Comparison of ENCODE assay signal across 8 cellular contexts in genomic region chr1:228083871-228084278, GRCh38. TPM values are rescaled to one million over a fixed set of nuclear protein-coding genes. Genes with fewer than 3 reads are reported as not detected.
A peak's percentile ranks its signal among the peaks of the same experiment; 100 is the strongest.
DNase-seq lines count a peak whose midpoint lies in the region; ATAC-seq, FAIRE-seq and TF ChIP-seq lines count a peak whose summit lies in the region.

No MANE protein-coding gene starts in this region.

- H3K9me3 Mint-ChIP-seq in IgD-negative memory B cell, result no peaks in the 10 kb centered on the region

- H3K4me1 ChIP-seq in upper lobe of right lung, result peaks cover 62% of the 10 kb centered on the region

- H3K9me3 ChIP-seq in AG04450 (ENCODE audit: control insufficient read depth, insufficient read depth, low read length), result peaks cover 8% of the 10 kb centered on the region; the same call in 1 of the 2 replicates
- H3K9me3 ChIP-seq in upper lobe of right lung, result no peaks in the 10 kb centered on the region

- intact Hi-C loops in upper lobe of right lung (cut with DNase I), result no loop called here

- H3K4me3 ChIP-seq in AG04450 (ENCODE audit: low read depth, low read length), result peak overlapping the region; percentile 99
- H3K4me3 ChIP-seq in bronchial epithelial cell (ENCODE audit: low read depth, low read length), result peak overlapping the region; percentile 97
- peak overlapping the region; percentile 84 for H3K4me3 ChIP-seq in upper lobe of right lung

- POLR2A ChIA-PET in AG04450 (lab: Yijun Ruan, JAX), result no interaction called here

- peak overlapping the region; percentile 93 to 99 (median 96) for H3K4me3 Mint-ChIP-seq in IgD-negative memory B cell

- ATAC-seq in upper lobe of right lung (peak; percentile 15), HG03442 (IDR thresholded peaks at IDR 0.05; ENCODE audit: unreplicated experiment) (no peak), GM21423 (IDR thresholded peaks at IDR 0.05; ENCODE audit: unreplicated experiment) (no peak)

- H3K36me3 ChIP-seq in bronchial epithelial cell (ENCODE audit: control insufficient read depth, insufficient read depth, low read length) (peaks cover 8% of the 10 kb centered on the region), upper lobe of right lung (peaks cover 8% of the 10 kb centered on the region)

- 0 out of 2 replicates have a peak, but pooled peaks have one; percentile 0 for TF ChIP-seq CTCF in AG04450 (IDR thresholded peaks at IDR 0.05; ENCODE audit: low read depth, low read length)
- TF ChIP-seq CTCF in bronchial epithelial cell (IDR thresholded peaks at IDR 0.05; ENCODE audit: insufficient read depth, low read length, severe bottlenecking), result no peak
- TF ChIP-seq CTCF in upper lobe of right lung (IDR thresholded peaks at IDR 0.05), result no peak

- H3K27ac ChIP-seq in AG04450 (ENCODE audit: low read depth, low read length), result peak overlapping the region; percentile 73
- peak overlapping the region; percentile 99 for H3K27ac ChIP-seq in upper lobe of right lung

- no peak for FAIRE-seq in bronchial epithelial cell (lab: Jason Lieb, UNC)

- peaks cover 40 to 54% (median 44%) of the 10 kb centered on the region in 3 donors for H3K4me1 Mint-ChIP-seq in IgD-negative memory B cell

- CTCF ChIA-PET in AG04450 (lab: Charles Lee), result interaction anchor here (1.6 kb wide), 1 partner anchor 322 kb away, joined by 5 read pairs; no protein-coding TSS in a partner anchor

- peak overlapping the region; percentile 95 to 99 (median 97) for H3K27ac Mint-ChIP-seq in IgD-negative memory B cell

- H3K27me3 Mint-ChIP-seq in IgD-negative memory B cell, result no peaks in the 10 kb centered on the region

- H3K36me3 Mint-ChIP-seq in IgD-negative memory B cell, result peaks cover 3% of the 10 kb centered on the region

- DNase-seq in AG04450 (ENCODE audit: low read depth, low spot score) (no peak), bronchial epithelial cell (ENCODE audit: low read depth) (no peak), lung microvascular endothelial cell (ENCODE audit: low read depth in 2 of 2) (peak; percentile 53 to 56), upper lobe of right lung (peak; percentile 73), hippocampal formation (lab: John Stamatoyannopoulos, UW) (no peak)

- H3K27me3 ChIP-seq in AG04450 (ENCODE audit: control insufficient read depth, insufficient read depth, low read length) (no peaks in the 10 kb centered on the region), bronchial epithelial cell (ENCODE audit: control insufficient read depth, insufficient read depth, low read length) (no peaks in the 10 kb centered on the region), upper lobe of right lung (no peaks in the 10 kb centered on the region)

RNA-seq across cellular contexts. Expression of gene ARF1, which starts 1.4 kb away (rescaled TPM):
- polyA plus RNA-seq in AG04450 (2011; rRNA removed), result 445 and 528 TPM in 2 replicates
- 703 and 979 TPM in 2 replicates for polyA minus RNA-seq in AG04450 (2011; rRNA and poly(A)+ RNA removed)
- 428 TPM for polyA plus RNA-seq in IgD-negative memory B cell
- 240 and 297 TPM in 2 replicates for total RNA-seq in bronchial epithelial cell
- total RNA-seq in lung microvascular endothelial cell, result 205 and 292 TPM in 2 replicates
- total RNA-seq in upper lobe of right lung, result 397 TPM

RNA-seq across cellular contexts. Expression of gene C1orf35, which starts 19.2 kb away (rescaled TPM):
- polyA plus RNA-seq in AG04450 (2011; rRNA removed) (3.6 and 4.4 TPM in 2 replicates), IgD-negative memory B cell (15.8 TPM)
- 0.51 and 0.70 TPM in 2 replicates for polyA minus RNA-seq in AG04450 (2011; rRNA and poly(A)+ RNA removed)
- total RNA-seq in bronchial epithelial cell (16.1 and 17.1 TPM in 2 replicates), lung microvascular endothelial cell (6.5 and 8.1 TPM in 2 replicates), upper lobe of right lung (12.5 TPM)

RNA-seq across cellular contexts. Expression of gene MRPL55, which starts 25.2 kb away (rescaled TPM):
- polyA plus RNA-seq in AG04450 (2011; rRNA removed) (33.4 and 52.9 TPM in 2 replicates), IgD-negative memory B cell (146 TPM)
- polyA minus RNA-seq in AG04450 (2011; rRNA and poly(A)+ RNA removed), result 11.7 and 13.5 TPM in 2 replicates
- total RNA-seq in bronchial epithelial cell (43.2 and 87.7 TPM in 2 replicates), lung microvascular endothelial cell (35.7 and 47.4 TPM in 2 replicates), upper lobe of right lung (39.9 TPM)

RNA-seq across cellular contexts. Expression of gene GUK1, which starts 56.2 kb away (rescaled TPM):
- polyA plus RNA-seq in AG04450 (2011; rRNA removed), result 177 and 230 TPM in 2 replicates
- 59.6 and 84.3 TPM in 2 replicates for polyA minus RNA-seq in AG04450 (2011; rRNA and poly(A)+ RNA removed)
- 250 TPM for polyA plus RNA-seq in IgD-negative memory B cell
- total RNA-seq in bronchial epithelial cell, result 519 and 695 TPM in 2 replicates
- 590 and 952 TPM in 2 replicates for total RNA-seq in lung microvascular endothelial cell
- total RNA-seq in upper lobe of right lung, result 203 TPM

Comparison
In these comparisons a context has a peak if more than half of its experiments do, and no peak if none do; other contexts are left out.
1. DNase-seq: peak in lung microvascular endothelial cell (2 of 2) and upper lobe of right lung (single experiment); none in AG04450 (single experiment), bronchial epithelial cell (single experiment) and hippocampal formation (0 of 2).
2. Peak in every context shown above with its lines, with median percentiles within 50 percentile points of each other: H3K4me3 ChIP-seq.